8 cellular contexts compared by ENCODE assay signal in the genomic region with DNA sequence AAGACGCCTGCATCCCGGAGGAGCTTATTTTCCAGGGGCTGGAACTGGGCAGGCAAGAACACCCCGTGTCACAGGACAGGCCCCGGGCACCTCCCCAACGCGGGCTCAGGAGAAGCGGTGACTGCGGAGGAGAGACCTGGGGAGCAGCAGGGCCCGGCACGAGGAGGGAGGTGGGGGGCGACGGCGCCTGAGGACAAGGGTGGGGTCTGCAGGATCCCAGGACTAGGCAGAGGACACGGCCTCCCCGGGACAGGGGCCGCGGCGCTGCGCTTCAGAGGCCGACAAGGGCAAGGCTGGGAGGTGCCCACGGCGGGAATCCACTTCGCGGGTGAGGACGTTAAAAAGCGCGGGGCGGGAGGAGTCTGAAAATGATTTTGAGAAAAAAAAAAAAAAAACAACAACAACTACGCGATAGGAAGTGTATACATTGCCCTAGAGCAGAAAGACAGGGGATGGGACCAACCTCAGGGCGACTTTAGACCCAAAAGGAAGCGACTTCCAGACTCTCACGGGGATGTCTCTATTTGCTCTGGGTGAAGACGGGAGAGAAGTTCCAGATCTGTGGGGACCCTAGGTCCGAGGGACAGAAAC. TPM values are rescaled to one million over a fixed set of nuclear protein-coding genes. Genes with fewer than 3 reads are reported as not detected.
A peak's percentile ranks its signal among the peaks of the same experiment; 100 is the strongest.
DNase-seq lines count a peak whose midpoint lies in the region; ATAC-seq, FAIRE-seq and TF ChIP-seq lines count a peak whose summit lies in the region.

No MANE protein-coding gene starts in this region.

- peak; percentile 33 to 57 (median 54) for ATAC-seq in pancreas
- peak; percentile 83 for ATAC-seq in aorta (ENCODE audit: low FRiP score)

- H3K9me3 Mint-ChIP-seq in glutamatergic neuron (ENCODE audit: unreplicated experiment) = peaks cover 7% of the 10 kb centered on the region

- DNase-seq in DMS79 treated with DMSO at 0.1 percent for 48 hours (lab: John Stamatoyannopoulos, UW) (peak; percentile 17), H7 (peak; percentile 49), NCI-H526 treated with DMSO at 0.1 percent for 48 hours (lab: John Stamatoyannopoulos, UW) (peak; percentile 21), activated gamma-delta T cell treated with Interleukin-2 at 50 U/mL for 16 hours (peak; percentile 16), glutamatergic neuron (peak; percentile 56), pancreas (peak; percentile 36 to 78 (median 62)), aorta (peak; percentile 57 to 87), NK-92 (lab: John Stamatoyannopoulos, UW; ENCODE audit: unreplicated experiment) (no peak)

- H3K27ac Mint-ChIP-seq in glutamatergic neuron (ENCODE audit: unreplicated experiment) = peak overlapping the region; percentile 88

- 0 to 1% methylated on average over 35 of the region's 35 CpGs for WGBS in pancreas, 2 donors
- WGBS in aorta, 2 donors = 0% methylated on average over 35 of the region's 35 CpGs

- H3K36me3 Mint-ChIP-seq in glutamatergic neuron (ENCODE audit: unreplicated experiment) = peaks cover 5% of the 10 kb centered on the region

- H3K36me3 ChIP-seq in H7 (replicated peaks; ENCODE audit: control insufficient read depth, insufficient read depth, low read length) = no peaks in the 10 kb centered on the region
- H3K36me3 ChIP-seq in pancreas = no peaks in the 10 kb centered on the region
- no peaks in the 10 kb centered on the region for H3K36me3 ChIP-seq in aorta (ENCODE audit: control insufficient read depth in 1 of 2, insufficient read depth in 2 of 2, low read length in 1 of 2)

- H3K4me1 Mint-ChIP-seq in glutamatergic neuron (ENCODE audit: low read depth, unreplicated experiment) = peaks cover 17% of the 10 kb centered on the region

- TF ChIP-seq CTCF in glutamatergic neuron (IDR thresholded peaks at IDR 0.05; ENCODE audit: partially characterized antibody, unreplicated experiment) (no peak), pancreas (IDR thresholded peaks at IDR 0.05) (no peak)

- peaks cover 13% of the 10 kb centered on the region for H3K27me3 Mint-ChIP-seq in glutamatergic neuron (ENCODE audit: unreplicated experiment)

- H3K4me3 ChIP-seq in H7 (ENCODE audit: insufficient read depth, low read depth, low read length) = peak overlapping the region; percentile 70
- H3K4me3 ChIP-seq in pancreas = peak overlapping the region; percentile 43 to 56 (median 53)
- H3K4me3 ChIP-seq in aorta (ENCODE audit: low read length in 2 of 2) = peak overlapping the region; percentile 11 to 36

- H3K4me1 ChIP-seq in pancreas (peaks cover 0 to 4% (median 0%) of the 10 kb centered on the region in 3 donors), aorta (ENCODE audit: control insufficient read depth in 1 of 2, insufficient read depth in 2 of 2, low read length in 2 of 2) (no peaks in the 10 kb centered on the region)

- peak overlapping the region; percentile 68 to 90 (median 82) for H3K27ac ChIP-seq in pancreas
- peak overlapping the region; percentile 24 to 84 for H3K27ac ChIP-seq in aorta (ENCODE audit: low read depth in 1 of 2, low read length in 2 of 2)

- peak overlapping the region; percentile 94 for H3K4me3 Mint-ChIP-seq in glutamatergic neuron (ENCODE audit: unreplicated experiment)

- FAIRE-seq in pancreas (lab: Jason Lieb, UNC) = no peak

- H3K9me3 ChIP-seq in pancreas (no peaks in the 10 kb centered on the region), aorta (ENCODE audit: control insufficient read depth, low read length) (no peaks in the 10 kb centered on the region)

- intact Hi-C loops in pancreas (cut with DNase I) (no loop called here), aorta (cut with DNase I) (loop anchor here (2.0 to 5.0 kb wide), 5 partner anchors 43 to 163 kb away; a partner anchor contains a TSS)

- H3K27me3 ChIP-seq in H7 (ENCODE audit: control insufficient read depth, insufficient read depth, low read length) (peaks cover 5% of the 10 kb centered on the region; the same call in 1 of the 2 replicates), pancreas (no peaks in the 10 kb centered on the region), aorta (ENCODE audit: control insufficient read depth in 1 of 2, insufficient read depth in 2 of 2, low read length in 1 of 2) (no peaks in the 10 kb centered on the region)

RNA-seq across cellular contexts. Expression of a gene that starts 44.9 kb away (rescaled TPM):
- 10.0 and 10.7 TPM in 2 replicates for total RNA-seq in H7 (2014; rRNA removed; shearing (Covaris generic))
- total RNA-seq in glutamatergic neuron (ENCODE audit: unreplicated experiment) (36.2 TPM), pancreas (10 to 100 TPM in 1 of 6 donors, 1 to 10 TPM in 5; 5.7 to 15.2 (median 7.0) TPM), aorta (10 to 100 TPM; 20.9 to 28.5 TPM)
- polyA plus RNA-seq in pancreas (1 to 10 TPM; 3.4 to 6.2 TPM), aorta (1 to 10 TPM; 1.5 to 2.7 TPM)

RNA-seq across cellular contexts. Expression of a gene that starts 51.7 kb away (rescaled TPM):
- total RNA-seq in H7 (2014; rRNA removed; shearing (Covaris generic)) = 16.5 and 35.1 TPM in 2 replicates
- total RNA-seq in glutamatergic neuron (ENCODE audit: unreplicated experiment) (62.3 TPM), pancreas (10 to 100 TPM in 5 of 6 donors, 1 to 10 TPM in 1; 8.7 to 36.9 (median 16.9) TPM), aorta (10 to 100 TPM; 51.3 to 78.7 TPM)
- polyA plus RNA-seq in pancreas (10 to 100 TPM; 57.1 to 86.8 TPM), aorta (100 to 1,000 TPM in 1 of 2 donors, 10 to 100 TPM in 1; 38.4 to 144 TPM)

Comparison
In these comparisons a context has a peak if more than half of its experiments do, and no peak if none do; other contexts are left out.
1. intact Hi-C loops: an anchor here in aorta (2.0 to 5.0 kb wide); none called in pancreas.